ENCODE assay signal across 20 cellular contexts in genomic region chr12:94732367-94732990, GRCh38.
A peak's percentile ranks its signal among the peaks of the same experiment; 100 is the strongest.
DNase-seq lines count a peak whose midpoint lies in the region; TF ChIP-seq lines count a peak whose summit lies in the region.
"Had no signal": no experiment of that assay in that cellular context is flagged by ENCODE, and none has a peak within 500 bp of the region (broad histone marks: within the 10 kb centered on the region; RNA-seq: fewer than 3 reads in every experiment).

No MANE protein-coding gene starts in this region.

- H3K27me3 Mint-ChIP-seq in chondrocyte (ENCODE audit: low read depth) = peaks cover 6% of the 10 kb centered on the region
- peaks cover 9% of the 10 kb centered on the region for H3K27me3 Mint-ChIP-seq in osteocyte (ENCODE audit: unreplicated experiment)

- H3K9me3 Mint-ChIP-seq in chondrocyte (ENCODE audit: low read depth) = peaks cover 4% of the 10 kb centered on the region
- H3K9me3 Mint-ChIP-seq in osteocyte (ENCODE audit: unreplicated experiment) = no peaks in the 10 kb centered on the region
- H3K9me3 Mint-ChIP-seq: CD4-positive, alpha-beta T cell had no signal

- in situ Hi-C loops in SK-MEL-5 (cut with HindIII; ENCODE audit: low pct_unique_long_range_greater_than_20kb, low sequenced_read_pairs) = no loop called here

- H3K36me3 Mint-ChIP-seq in chondrocyte (ENCODE audit: low read depth) = peaks cover 3% of the 10 kb centered on the region
- H3K36me3 Mint-ChIP-seq in osteocyte (ENCODE audit: unreplicated experiment) = no peaks in the 10 kb centered on the region

- H3K4me3 Mint-ChIP-seq in chondrocyte (ENCODE audit: unreplicated experiment) (no peak overlapping the region), osteocyte (ENCODE audit: unreplicated experiment) (no peak overlapping the region)
- H3K4me3 Mint-ChIP-seq: CD4-positive, alpha-beta T cell had no signal

- H3K4me1 Mint-ChIP-seq in chondrocyte (ENCODE audit: low read depth) (no peaks in the 10 kb centered on the region), osteocyte (ENCODE audit: unreplicated experiment) (no peaks in the 10 kb centered on the region)

- DNase-seq in NCI-H82 (lab: John Stamatoyannopoulos, UW) (peak; percentile 50), NCI-H82 treated with DMSO at 0.1 percent for 48 hours (lab: John Stamatoyannopoulos, UW; ENCODE audit: unreplicated experiment) (no peak), SK-MEL-5 (ENCODE audit: low read depth, low spot score) (peak; percentile 64), inferior parietal cortex (ENCODE audit: extremely low spot score) (peak; percentile 22), pons (ENCODE audit: low spot score) (peak; percentile 74), chondrocyte (ENCODE audit: low spot score) (no peak), SW480 (ENCODE audit: low spot score) (no peak), osteocyte (ENCODE audit: extremely low spot score, unreplicated experiment) (no peak)
- DNase-seq: BE2C; Calu3; CD4-positive, alpha-beta T cell; DMS79; Kasumi-1; MM.1S; NCI-H1092 treated with DMSO at 0.1 percent for 48 hours; NCI-H187; NCI-H345; NCI-H526; NK-92 treated with Interleukin-12 subunit alpha and Interleukin-12 subunit beta, amount 100 ng/mL, for 24 hours; SIG-M5 had no signal

- TF ChIP-seq CTCF in chondrocyte (IDR thresholded peaks at IDR 0.05) (no peak), osteocyte (IDR thresholded peaks at IDR 0.05) (no peak)

- H3K27ac Mint-ChIP-seq in chondrocyte (ENCODE audit: unreplicated experiment) = no peak overlapping the region
- H3K27ac Mint-ChIP-seq in osteocyte (ENCODE audit: unreplicated experiment) = no peak overlapping the region
- H3K27ac Mint-ChIP-seq: CD4-positive, alpha-beta T cell had no signal

Comparison
In these comparisons a context has a peak if more than half of its experiments do, and no peak if none do; other contexts are left out.
1. DNase-seq: peak in NCI-H82 (single experiment), SK-MEL-5 (single experiment), inferior parietal cortex (single experiment) and pons (single experiment); none in NCI-H82 treated with DMSO at 0.1 percent for 48 hours (single experiment), chondrocyte (single experiment), SW480 (single experiment) and osteocyte (single experiment).